ENCODE assay signal across 1 cellular context in genomic region chr3:71859128-71859519, GRCh38.
TF ChIP-seq lines count a peak whose summit lies in the region.

No MANE protein-coding gene starts in this region.

TF ChIP-seq in HEK293, 187 proteins besides CTCF, POLR2A, EP300 and RAD21 (continued from another document):
- no peak for TF ChIP-seq PRDM10 (tag by site-specific recombination; IDR thresholded peaks at IDR 0.05)
